In the genomic region with DNA sequence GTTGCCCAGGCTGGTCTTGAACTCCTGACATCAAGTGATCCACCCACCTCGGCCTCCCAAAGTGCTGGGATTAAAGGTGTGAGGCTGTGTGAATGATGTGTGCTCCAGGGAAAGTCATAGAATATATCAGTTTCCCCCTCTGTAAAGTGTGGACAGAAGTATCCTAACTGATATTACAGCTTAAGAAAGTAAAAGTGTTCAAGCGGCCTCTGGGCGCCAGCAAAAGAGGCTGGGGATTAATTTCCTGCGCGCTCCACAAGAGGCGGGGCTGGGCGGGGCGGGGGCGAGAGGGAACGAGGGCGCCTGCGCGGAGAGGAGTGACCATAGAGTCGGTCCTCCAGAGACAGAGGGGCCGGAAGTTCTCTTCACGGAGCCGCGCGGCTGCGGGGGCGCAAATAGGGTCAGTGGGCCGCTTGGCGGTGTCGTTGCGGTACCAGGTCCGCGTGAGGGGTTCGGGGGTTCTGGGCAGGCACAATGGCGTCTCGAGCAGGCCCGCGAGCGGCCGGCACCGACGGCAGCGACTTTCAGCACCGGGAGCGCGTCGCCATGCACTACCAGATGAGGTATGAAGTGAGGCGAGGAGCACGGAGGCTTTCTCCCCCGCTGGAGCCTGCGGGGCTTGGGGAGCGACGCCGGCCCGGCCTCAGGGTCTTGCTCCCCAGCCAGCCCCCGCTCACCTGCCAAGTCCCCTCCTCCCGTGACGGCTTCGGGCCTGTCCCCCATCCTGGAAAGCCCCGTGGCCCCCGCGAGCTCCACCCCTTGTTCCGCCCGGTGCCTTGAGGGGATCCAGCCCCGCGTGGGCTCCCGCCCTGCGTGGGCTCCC, we compare ENCODE assay signal across 1 cellular context.
TF ChIP-seq lines count a peak whose summit lies in the region.

A gene (plus strand): TSS at position 362 of the 823 bp plus-strand sequence. CDS start 113 bp downstream, at position 475.

TF ChIP-seq in K562, 482 proteins besides CTCF, POLR2A, EP300 and RAD21 (continued from another document and continues in another):
- TF ChIP-seq, protein P1, sequence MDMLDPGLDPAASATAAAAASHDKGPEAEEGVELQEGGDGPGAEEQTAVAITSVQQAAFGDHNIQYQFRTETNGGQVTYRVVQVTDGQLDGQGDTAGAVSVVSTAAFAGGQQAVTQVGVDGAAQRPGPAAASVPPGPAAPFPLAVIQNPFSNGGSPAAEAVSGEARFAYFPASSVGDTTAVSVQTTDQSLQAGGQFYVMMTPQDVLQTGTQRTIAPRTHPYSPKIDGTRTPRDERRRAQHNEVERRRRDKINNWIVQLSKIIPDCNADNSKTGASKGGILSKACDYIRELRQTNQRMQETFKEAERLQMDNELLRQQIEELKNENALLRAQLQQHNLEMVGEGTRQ (CRISPR knock-in tag; IDR thresholded peaks at IDR 0.05) = peak; percentile 24; the same call in 1 of the 2 replicates
- TF ChIP-seq ZKSCAN8 (CRISPR knock-in tag; IDR thresholded peaks at IDR 0.05) (no peak), BRCA1 (IDR thresholded peaks at IDR 0.05) (no peak), BRCA1 (CRISPR knock-in tag; IDR thresholded peaks at IDR 0.05) (no peak), CXXC5 (CRISPR knock-in tag; IDR thresholded peaks at IDR 0.05) (peak; percentile 93), ZNF134 (CRISPR knock-in tag; conservative IDR thresholded peaks at IDR 0.05) (no peak), HMGN3 (IDR thresholded peaks at IDR 0.05; ENCODE audit: borderline replicate concordance, extremely low read depth, insufficient read length, low read depth, low read length) (peak; percentile 86), MTA3 (IDR thresholded peaks at IDR 0.05; ENCODE audit: borderline replicate concordance) (peak; percentile 93; the same call in 1 of the 2 replicates), MTA2 (IDR thresholded peaks at IDR 0.05; ENCODE audit: low read depth) (no peak), PHF20 (IDR thresholded peaks at IDR 0.05; ENCODE audit: partially characterized antibody) (peak; percentile 93), CBX5 (IDR thresholded peaks at IDR 0.05; ENCODE audit: borderline replicate concordance, low read depth) (no peak), RBFOX2 (IDR thresholded peaks at IDR 0.05; ENCODE audit: low read depth, low read length) (peak; percentile 96), STAT5A (IDR thresholded peaks at IDR 0.05; ENCODE audit: borderline replicate concordance, low read length) (no peak), SP1 (CRISPR knock-in tag; IDR thresholded peaks at IDR 0.05) (peak; percentile 15), MBD2 (IDR thresholded peaks at IDR 0.05; ENCODE audit: borderline replicate concordance, low read depth) (peak; percentile 91), CBX2 (IDR thresholded peaks at IDR 0.05; ENCODE audit: insufficient read depth, low read length, poor library complexity, severe bottlenecking) (no peak), NR1H2 (CRISPR knock-in tag; IDR thresholded peaks at IDR 0.05) (peak; percentile 10; the same call in 1 of the 2 replicates), SRSF1 (IDR thresholded peaks at IDR 0.05; ENCODE audit: low read depth, low read length) (0 out of 2 replicates have a peak, but pooled peaks have one; percentile 84), ADNP (tag; IDR thresholded peaks at IDR 0.05) (peak; percentile 94), SOX6 (IDR thresholded peaks at IDR 0.05) (peak; percentile 58), CBFA2T2 (conservative IDR thresholded peaks at IDR 0.05) (no peak), FOSL1 (tag; conservative IDR thresholded peaks at IDR 0.05) (0 out of 2 replicates have a peak, but pooled peaks have one; percentile 9), ATF1 (CRISPR knock-in tag; IDR thresholded peaks at IDR 0.05) (no peak), ATF1 (tag; IDR thresholded peaks at IDR 0.05) (peak; percentile 76; the same call in 1 of the 2 replicates)
- TF ChIP-seq, protein P2, sequence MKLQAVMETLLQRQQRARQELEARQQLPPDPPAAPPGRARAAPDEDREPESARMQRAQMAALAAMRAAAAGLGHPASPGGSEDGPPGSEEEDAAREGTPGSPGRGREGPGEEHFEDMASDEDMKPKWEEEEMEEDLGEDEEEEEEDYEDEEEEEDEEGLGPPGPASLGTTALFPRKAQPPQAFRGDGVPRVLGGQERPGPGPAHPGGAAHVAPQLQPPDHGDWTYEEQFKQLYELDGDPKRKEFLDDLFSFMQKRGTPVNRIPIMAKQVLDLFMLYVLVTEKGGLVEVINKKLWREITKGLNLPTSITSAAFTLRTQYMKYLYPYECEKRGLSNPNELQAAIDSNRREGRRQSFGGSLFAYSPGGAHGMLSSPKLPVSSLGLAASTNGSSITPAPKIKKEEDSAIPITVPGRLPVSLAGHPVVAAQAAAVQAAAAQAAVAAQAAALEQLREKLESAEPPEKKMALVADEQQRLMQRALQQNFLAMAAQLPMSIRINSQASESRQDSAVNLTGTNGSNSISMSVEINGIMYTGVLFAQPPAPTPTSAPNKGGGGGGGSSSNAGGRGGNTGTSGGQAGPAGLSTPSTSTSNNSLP (IDR thresholded peaks at IDR 0.05; ENCODE audit: borderline replicate concordance, low read depth, low read length) = peak; percentile 33; the same call in 1 of the 2 replicates
- TF ChIP-seq, protein P3, sequence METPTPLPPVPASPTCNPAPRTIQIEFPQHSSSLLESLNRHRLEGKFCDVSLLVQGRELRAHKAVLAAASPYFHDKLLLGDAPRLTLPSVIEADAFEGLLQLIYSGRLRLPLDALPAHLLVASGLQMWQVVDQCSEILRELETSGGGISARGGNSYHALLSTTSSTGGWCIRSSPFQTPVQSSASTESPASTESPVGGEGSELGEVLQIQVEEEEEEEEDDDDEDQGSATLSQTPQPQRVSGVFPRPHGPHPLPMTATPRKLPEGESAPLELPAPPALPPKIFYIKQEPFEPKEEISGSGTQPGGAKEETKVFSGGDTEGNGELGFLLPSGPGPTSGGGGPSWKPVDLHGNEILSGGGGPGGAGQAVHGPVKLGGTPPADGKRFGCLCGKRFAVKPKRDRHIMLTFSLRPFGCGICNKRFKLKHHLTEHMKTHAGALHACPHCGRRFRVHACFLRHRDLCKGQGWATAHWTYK (CRISPR knock-in tag; IDR thresholded peaks at IDR 0.05) = peak; percentile 87
- TF ChIP-seq, protein P4, sequence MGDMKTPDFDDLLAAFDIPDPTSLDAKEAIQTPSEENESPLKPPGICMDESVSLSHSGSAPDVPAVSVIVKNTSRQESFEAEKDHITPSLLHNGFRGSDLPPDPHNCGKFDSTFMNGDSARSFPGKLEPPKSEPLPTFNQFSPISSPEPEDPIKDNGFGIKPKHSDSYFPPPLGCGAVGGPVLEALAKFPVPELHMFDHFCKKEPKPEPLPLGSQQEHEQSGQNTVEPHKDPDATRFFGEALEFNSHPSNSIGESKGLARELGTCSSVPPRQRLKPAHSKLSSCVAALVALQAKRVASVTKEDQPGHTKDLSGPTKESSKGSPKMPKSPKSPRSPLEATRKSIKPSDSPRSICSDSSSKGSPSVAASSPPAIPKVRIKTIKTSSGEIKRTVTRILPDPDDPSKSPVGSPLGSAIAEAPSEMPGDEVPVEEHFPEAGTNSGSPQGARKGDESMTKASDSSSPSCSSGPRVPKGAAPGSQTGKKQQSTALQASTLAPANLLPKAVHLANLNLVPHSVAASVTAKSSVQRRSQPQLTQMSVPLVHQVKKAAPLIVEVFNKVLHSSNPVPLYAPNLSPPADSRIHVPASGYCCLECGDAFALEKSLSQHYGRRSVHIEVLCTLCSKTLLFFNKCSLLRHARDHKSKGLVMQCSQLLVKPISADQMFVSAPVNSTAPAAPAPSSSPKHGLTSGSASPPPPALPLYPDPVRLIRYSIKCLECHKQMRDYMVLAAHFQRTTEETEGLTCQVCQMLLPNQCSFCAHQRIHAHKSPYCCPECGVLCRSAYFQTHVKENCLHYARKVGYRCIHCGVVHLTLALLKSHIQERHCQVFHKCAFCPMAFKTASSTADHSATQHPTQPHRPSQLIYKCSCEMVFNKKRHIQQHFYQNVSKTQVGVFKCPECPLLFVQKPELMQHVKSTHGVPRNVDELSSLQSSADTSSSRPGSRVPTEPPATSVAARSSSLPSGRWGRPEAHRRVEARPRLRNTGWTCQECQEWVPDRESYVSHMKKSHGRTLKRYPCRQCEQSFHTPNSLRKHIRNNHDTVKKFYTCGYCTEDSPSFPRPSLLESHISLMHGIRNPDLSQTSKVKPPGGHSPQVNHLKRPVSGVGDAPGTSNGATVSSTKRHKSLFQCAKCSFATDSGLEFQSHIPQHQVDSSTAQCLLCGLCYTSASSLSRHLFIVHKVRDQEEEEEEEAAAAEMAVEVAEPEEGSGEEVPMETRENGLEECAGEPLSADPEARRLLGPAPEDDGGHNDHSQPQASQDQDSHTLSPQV (IDR thresholded peaks at IDR 0.05) = peak; percentile 32
- TF ChIP-seq, protein P5, sequence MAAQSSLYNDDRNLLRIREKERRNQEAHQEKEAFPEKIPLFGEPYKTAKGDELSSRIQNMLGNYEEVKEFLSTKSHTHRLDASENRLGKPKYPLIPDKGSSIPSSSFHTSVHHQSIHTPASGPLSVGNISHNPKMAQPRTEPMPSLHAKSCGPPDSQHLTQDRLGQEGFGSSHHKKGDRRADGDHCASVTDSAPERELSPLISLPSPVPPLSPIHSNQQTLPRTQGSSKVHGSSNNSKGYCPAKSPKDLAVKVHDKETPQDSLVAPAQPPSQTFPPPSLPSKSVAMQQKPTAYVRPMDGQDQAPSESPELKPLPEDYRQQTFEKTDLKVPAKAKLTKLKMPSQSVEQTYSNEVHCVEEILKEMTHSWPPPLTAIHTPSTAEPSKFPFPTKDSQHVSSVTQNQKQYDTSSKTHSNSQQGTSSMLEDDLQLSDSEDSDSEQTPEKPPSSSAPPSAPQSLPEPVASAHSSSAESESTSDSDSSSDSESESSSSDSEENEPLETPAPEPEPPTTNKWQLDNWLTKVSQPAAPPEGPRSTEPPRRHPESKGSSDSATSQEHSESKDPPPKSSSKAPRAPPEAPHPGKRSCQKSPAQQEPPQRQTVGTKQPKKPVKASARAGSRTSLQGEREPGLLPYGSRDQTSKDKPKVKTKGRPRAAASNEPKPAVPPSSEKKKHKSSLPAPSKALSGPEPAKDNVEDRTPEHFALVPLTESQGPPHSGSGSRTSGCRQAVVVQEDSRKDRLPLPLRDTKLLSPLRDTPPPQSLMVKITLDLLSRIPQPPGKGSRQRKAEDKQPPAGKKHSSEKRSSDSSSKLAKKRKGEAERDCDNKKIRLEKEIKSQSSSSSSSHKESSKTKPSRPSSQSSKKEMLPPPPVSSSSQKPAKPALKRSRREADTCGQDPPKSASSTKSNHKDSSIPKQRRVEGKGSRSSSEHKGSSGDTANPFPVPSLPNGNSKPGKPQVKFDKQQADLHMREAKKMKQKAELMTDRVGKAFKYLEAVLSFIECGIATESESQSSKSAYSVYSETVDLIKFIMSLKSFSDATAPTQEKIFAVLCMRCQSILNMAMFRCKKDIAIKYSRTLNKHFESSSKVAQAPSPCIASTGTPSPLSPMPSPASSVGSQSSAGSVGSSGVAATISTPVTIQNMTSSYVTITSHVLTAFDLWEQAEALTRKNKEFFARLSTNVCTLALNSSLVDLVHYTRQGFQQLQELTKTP (IDR thresholded peaks at IDR 0.05; ENCODE audit: low read depth in 1 of 2, partially characterized antibody in 2 of 2) = peak in 1 of 2 experiments; percentile 17
- TF ChIP-seq, protein P6, sequence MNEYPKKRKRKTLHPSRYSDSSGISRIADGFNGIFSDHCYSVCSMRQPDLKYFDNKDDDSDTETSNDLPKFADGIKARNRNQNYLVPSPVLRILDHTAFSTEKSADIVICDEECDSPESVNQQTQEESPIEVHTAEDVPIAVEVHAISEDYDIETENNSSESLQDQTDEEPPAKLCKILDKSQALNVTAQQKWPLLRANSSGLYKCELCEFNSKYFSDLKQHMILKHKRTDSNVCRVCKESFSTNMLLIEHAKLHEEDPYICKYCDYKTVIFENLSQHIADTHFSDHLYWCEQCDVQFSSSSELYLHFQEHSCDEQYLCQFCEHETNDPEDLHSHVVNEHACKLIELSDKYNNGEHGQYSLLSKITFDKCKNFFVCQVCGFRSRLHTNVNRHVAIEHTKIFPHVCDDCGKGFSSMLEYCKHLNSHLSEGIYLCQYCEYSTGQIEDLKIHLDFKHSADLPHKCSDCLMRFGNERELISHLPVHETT (CRISPR knock-in tag; conservative IDR thresholded peaks at IDR 0.05 in 1 of 2, IDR thresholded peaks at IDR 0.05 in 1 of 2) = 0 out of 4 replicates have a peak, but pooled peaks of 1 of the 2 experiments have one; percentile 68
- TF ChIP-seq, protein P7, sequence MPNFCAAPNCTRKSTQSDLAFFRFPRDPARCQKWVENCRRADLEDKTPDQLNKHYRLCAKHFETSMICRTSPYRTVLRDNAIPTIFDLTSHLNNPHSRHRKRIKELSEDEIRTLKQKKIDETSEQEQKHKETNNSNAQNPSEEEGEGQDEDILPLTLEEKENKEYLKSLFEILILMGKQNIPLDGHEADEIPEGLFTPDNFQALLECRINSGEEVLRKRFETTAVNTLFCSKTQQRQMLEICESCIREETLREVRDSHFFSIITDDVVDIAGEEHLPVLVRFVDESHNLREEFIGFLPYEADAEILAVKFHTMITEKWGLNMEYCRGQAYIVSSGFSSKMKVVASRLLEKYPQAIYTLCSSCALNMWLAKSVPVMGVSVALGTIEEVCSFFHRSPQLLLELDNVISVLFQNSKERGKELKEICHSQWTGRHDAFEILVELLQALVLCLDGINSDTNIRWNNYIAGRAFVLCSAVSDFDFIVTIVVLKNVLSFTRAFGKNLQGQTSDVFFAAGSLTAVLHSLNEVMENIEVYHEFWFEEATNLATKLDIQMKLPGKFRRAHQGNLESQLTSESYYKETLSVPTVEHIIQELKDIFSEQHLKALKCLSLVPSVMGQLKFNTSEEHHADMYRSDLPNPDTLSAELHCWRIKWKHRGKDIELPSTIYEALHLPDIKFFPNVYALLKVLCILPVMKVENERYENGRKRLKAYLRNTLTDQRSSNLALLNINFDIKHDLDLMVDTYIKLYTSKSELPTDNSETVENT (CRISPR knock-in tag; IDR thresholded peaks at IDR 0.05) = peak; percentile 100
- TF ChIP-seq, protein P8, sequence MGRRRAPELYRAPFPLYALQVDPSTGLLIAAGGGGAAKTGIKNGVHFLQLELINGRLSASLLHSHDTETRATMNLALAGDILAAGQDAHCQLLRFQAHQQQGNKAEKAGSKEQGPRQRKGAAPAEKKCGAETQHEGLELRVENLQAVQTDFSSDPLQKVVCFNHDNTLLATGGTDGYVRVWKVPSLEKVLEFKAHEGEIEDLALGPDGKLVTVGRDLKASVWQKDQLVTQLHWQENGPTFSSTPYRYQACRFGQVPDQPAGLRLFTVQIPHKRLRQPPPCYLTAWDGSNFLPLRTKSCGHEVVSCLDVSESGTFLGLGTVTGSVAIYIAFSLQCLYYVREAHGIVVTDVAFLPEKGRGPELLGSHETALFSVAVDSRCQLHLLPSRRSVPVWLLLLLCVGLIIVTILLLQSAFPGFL (CRISPR knock-in tag; IDR thresholded peaks at IDR 0.05) = no peak
- TF ChIP-seq, protein P9, sequence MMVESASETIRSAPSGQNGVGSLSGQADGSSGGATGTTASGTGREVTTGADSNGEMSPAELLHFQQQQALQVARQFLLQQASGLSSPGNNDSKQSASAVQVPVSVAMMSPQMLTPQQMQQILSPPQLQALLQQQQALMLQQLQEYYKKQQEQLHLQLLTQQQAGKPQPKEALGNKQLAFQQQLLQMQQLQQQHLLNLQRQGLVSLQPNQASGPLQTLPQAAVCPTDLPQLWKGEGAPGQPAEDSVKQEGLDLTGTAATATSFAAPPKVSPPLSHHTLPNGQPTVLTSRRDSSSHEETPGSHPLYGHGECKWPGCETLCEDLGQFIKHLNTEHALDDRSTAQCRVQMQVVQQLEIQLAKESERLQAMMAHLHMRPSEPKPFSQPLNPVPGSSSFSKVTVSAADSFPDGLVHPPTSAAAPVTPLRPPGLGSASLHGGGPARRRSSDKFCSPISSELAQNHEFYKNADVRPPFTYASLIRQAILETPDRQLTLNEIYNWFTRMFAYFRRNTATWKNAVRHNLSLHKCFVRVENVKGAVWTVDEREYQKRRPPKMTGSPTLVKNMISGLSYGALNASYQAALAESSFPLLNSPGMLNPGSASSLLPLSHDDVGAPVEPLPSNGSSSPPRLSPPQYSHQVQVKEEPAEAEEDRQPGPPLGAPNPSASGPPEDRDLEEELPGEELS (CRISPR knock-in tag; IDR thresholded peaks at IDR 0.05; ENCODE audit: borderline replicate concordance) = 0 out of 2 replicates have a peak, but pooled peaks have one; percentile 8
